ENCODE assay signal across 18 cellular contexts in genomic region chr1:193262661-193263060, GRCh38.
A peak's percentile ranks its signal among the peaks of the same experiment; 100 is the strongest.
DNase-seq lines count a peak whose midpoint lies in the region; ATAC-seq and TF ChIP-seq lines count a peak whose summit lies in the region.
"Had no signal": no experiment of that assay in that cellular context is flagged by ENCODE, and none has a peak within 500 bp of the region (broad histone marks: within the 10 kb centered on the region; RNA-seq: fewer than 3 reads in every experiment).

No MANE protein-coding gene starts in this region.

- H2BK120ac ChIP-seq in trophoblast cell (ENCODE audit: insufficient read depth, low read length, poor library complexity): no peak overlapping the region

- CTCF ChIA-PET in WTC11 (lab: Charles Lee): no interaction called here

- no peak overlapping the region for H4K12ac ChIP-seq in trophoblast cell (ENCODE audit: low read depth, low read length)

- H3K4me1 Mint-ChIP-seq in WTC11 (peaks cover 6% of the 10 kb centered on the region; the same call in 1 of the 2 replicates), chondrocyte (ENCODE audit: low read depth) (peaks cover 11% of the 10 kb centered on the region)

- no peak overlapping the region for H2BK5ac ChIP-seq in trophoblast cell (ENCODE audit: low read depth, low read length, poor library complexity)

- H3K36me3 ChIP-seq in trophoblast cell (ENCODE audit: control insufficient read depth in 1 of 2, insufficient read depth in 2 of 2, low read length in 2 of 2): peaks cover 0 to 3% of the 10 kb centered on the region in 2 experiments
- H3K36me3 ChIP-seq: BE2C had no signal

- H2AFZ ChIP-seq in trophoblast cell (ENCODE audit: insufficient read depth, low read length, poor library complexity): no peak overlapping the region

- H3K4me3 ChIP-seq in right cardiac atrium (ENCODE audit: low read length): no peak overlapping the region
- H3K4me3 ChIP-seq in trophoblast cell (ENCODE audit: low read depth, low read length): no peak overlapping the region

- H3K27ac Mint-ChIP-seq in WTC11 (peak overlapping the region; percentile 28), chondrocyte (ENCODE audit: unreplicated experiment) (peak overlapping the region; percentile 49)
- H3K27ac Mint-ChIP-seq: IgD-negative memory B cell had no signal

- no peak overlapping the region for H3K18ac ChIP-seq in trophoblast cell (ENCODE audit: low read length)

- no peak overlapping the region for H4K8ac ChIP-seq in trophoblast cell (ENCODE audit: low read depth, low read length)

- 93% methylated on average over 3 of the region's 3 CpGs for WGBS in right cardiac atrium
- WGBS in trophoblast cell (ENCODE audit: extremely low coverage, insufficient coverage, insufficient read length): no CpG with 5 or more reads among the region's 3 CpGs

- peak overlapping the region; percentile 52 for H3K23ac ChIP-seq in trophoblast cell (ENCODE audit: low read length)

- H3K4ac ChIP-seq in trophoblast cell (ENCODE audit: low read depth, low read length): no peak overlapping the region

- H3K79me1 ChIP-seq in trophoblast cell (ENCODE audit: low read length): no peaks in the 10 kb centered on the region

- H3K9me3 Mint-ChIP-seq in WTC11 (no peaks in the 10 kb centered on the region), chondrocyte (ENCODE audit: low read depth) (peaks cover 5% of the 10 kb centered on the region)

- H3K27me3 Mint-ChIP-seq in WTC11 (ENCODE audit: low read depth) (no peaks in the 10 kb centered on the region), chondrocyte (ENCODE audit: low read depth) (no peaks in the 10 kb centered on the region)
- H3K27me3 Mint-ChIP-seq: CD4-positive, CD25-positive, alpha-beta regulatory T cell; IgD-negative memory B cell had no signal

- no peak overlapping the region for H4K91ac ChIP-seq in trophoblast cell (ENCODE audit: low read depth, low read length)

- H3K36me3 Mint-ChIP-seq in WTC11 (no peaks in the 10 kb centered on the region; the same call in 1 of the 2 replicates), chondrocyte (ENCODE audit: low read depth) (peaks cover 16% of the 10 kb centered on the region)

- H3K27me3 ChIP-seq in right cardiac atrium (ENCODE audit: control insufficient read depth, insufficient read depth) (no peaks in the 10 kb centered on the region), trophoblast cell (ENCODE audit: insufficient read depth, low read length) (no peaks in the 10 kb centered on the region)
- H3K27me3 ChIP-seq: BE2C had no signal

- H3K9ac ChIP-seq in trophoblast cell (ENCODE audit: low read length): no peak overlapping the region

- intact Hi-C loops in right cardiac atrium (cut with DNase I): no loop called here
- intact Hi-C loops in Right ventricle myocardium superior (cut with DNase I): no loop called here

- DNase-seq in right cardiac atrium (no peak), Right ventricle myocardium superior (no peak), WTC11 (ENCODE audit: low spot score) (no peak), chondrocyte (ENCODE audit: low spot score) (no peak), trophoblast cell (no peak)
- DNase-seq in effector CD4-positive, alpha-beta T cell: no peak
- DNase-seq: ACHN; BE2C; C1 segment of cervical spinal cord; Caco-2; CD4-positive, CD25-positive, alpha-beta regulatory T cell; DMS79 treated with DMSO at 0.1 percent for 48 hours; GF-D8; GOT3; H7 had no signal

- POLR2A ChIA-PET in WTC11 (lab: Charles Lee): no interaction called here

- no peak overlapping the region for H3K14ac ChIP-seq in trophoblast cell (ENCODE audit: low read length)

- H2AK5ac ChIP-seq in trophoblast cell (ENCODE audit: low read length): no peak overlapping the region

- no peak for TF ChIP-seq CTCF in WTC11 (IDR thresholded peaks at IDR 0.05)
- TF ChIP-seq CTCF in chondrocyte (IDR thresholded peaks at IDR 0.05): no peak

- H3K27ac ChIP-seq in right cardiac atrium (ENCODE audit: low read length) (peak overlapping the region; percentile 13), trophoblast cell (ENCODE audit: low read depth, low read length) (no peak overlapping the region)

- no peak overlapping the region for H3K4me2 ChIP-seq in trophoblast cell (ENCODE audit: low read length)

- ATAC-seq in right cardiac atrium: no peak
- no peak for ATAC-seq in Right ventricle myocardium superior (ENCODE audit: poor library complexity)
- ATAC-seq in WTC11: peak; percentile 68
- no peak for ATAC-seq in HG03571 (IDR thresholded peaks at IDR 0.05; ENCODE audit: unreplicated experiment)
- ATAC-seq: HepG2 had no signal

- H2BK12ac ChIP-seq in trophoblast cell (ENCODE audit: low read length): no peak overlapping the region

- H3K4me1 ChIP-seq in right cardiac atrium (ENCODE audit: control insufficient read depth, insufficient read depth, low read length) (peaks cover 3% of the 10 kb centered on the region), trophoblast cell (ENCODE audit: control insufficient read depth in 1 of 2, insufficient read depth in 2 of 2, low read length in 2 of 2) (no peaks in the 10 kb centered on the region)
- H3K4me1 ChIP-seq: Caco-2 had no signal

- H3K9me3 ChIP-seq in right cardiac atrium (ENCODE audit: control insufficient read depth, low read length): no peaks in the 10 kb centered on the region
- no peaks in the 10 kb centered on the region for H3K9me3 ChIP-seq in trophoblast cell (ENCODE audit: insufficient read depth, low read depth, low read length)
- H3K9me3 ChIP-seq: BE2C, Caco-2 had no signal

- no peak overlapping the region for H3K4me3 Mint-ChIP-seq in WTC11
- no peak overlapping the region for H3K4me3 Mint-ChIP-seq in chondrocyte (ENCODE audit: unreplicated experiment)
- H3K4me3 Mint-ChIP-seq: CD4-positive, CD25-positive, alpha-beta regulatory T cell; IgD-negative memory B cell had no signal

- no peaks in the 10 kb centered on the region for H3K79me2 ChIP-seq in trophoblast cell (ENCODE audit: control insufficient read depth, insufficient read depth, low read length, poor library complexity)

TF ChIP-seq in WTC11, 78 proteins besides CTCF, POLR2A, EP300 and RAD21:
- TF ChIP-seq ZNF423 (CRISPR knock-in tag; IDR thresholded peaks at IDR 0.05): no peak
- no peak for TF ChIP-seq ZNF138 (CRISPR knock-in tag; conservative IDR thresholded peaks at IDR 0.05)
- no peak for TF ChIP-seq SMAD3 (CRISPR knock-in tag; IDR thresholded peaks at IDR 0.05; ENCODE audit: borderline replicate concordance)
- TF ChIP-seq TEAD1 (CRISPR knock-in tag; IDR thresholded peaks at IDR 0.05): no peak
- no peak for TF ChIP-seq USF2 (CRISPR knock-in tag; IDR thresholded peaks at IDR 0.05)
- no peak for TF ChIP-seq NFE2L1 (CRISPR knock-in tag; IDR thresholded peaks at IDR 0.05)
- no peak for TF ChIP-seq STAT6 (CRISPR knock-in tag; conservative IDR thresholded peaks at IDR 0.05; ENCODE audit: low read depth)
- no peak for TF ChIP-seq ZMAT4 (CRISPR knock-in tag; IDR thresholded peaks at IDR 0.05)
- TF ChIP-seq ZNF671 (CRISPR knock-in tag; IDR thresholded peaks at IDR 0.05): no peak
- no peak for TF ChIP-seq PREB (CRISPR knock-in tag; IDR thresholded peaks at IDR 0.05; ENCODE audit: borderline replicate concordance)
- TF ChIP-seq ZNF416 (CRISPR knock-in tag; IDR thresholded peaks at IDR 0.05): no peak
- no peak for TF ChIP-seq ZNF396 (CRISPR knock-in tag; IDR thresholded peaks at IDR 0.05; ENCODE audit: borderline replicate concordance)
- TF ChIP-seq CBFB (CRISPR knock-in tag; IDR thresholded peaks at IDR 0.05; ENCODE audit: low read depth): no peak
